In genomic region chr16:622920-623280, GRCh38 we compare ENCODE assay signal across 25 cellular contexts. TPM values are rescaled to one million over a fixed set of nuclear protein-coding genes. Genes with fewer than 3 reads are reported as not detected.
DNase-seq lines count a peak whose midpoint lies in the region; ATAC-seq and TF ChIP-seq lines count a peak whose summit lies in the region.
"Had no signal": no experiment of that assay in that cellular context is flagged by ENCODE, and none has a peak within 500 bp of the region (broad histone marks: within the 10 kb centered on the region; RNA-seq: fewer than 3 reads in every experiment).

No MANE protein-coding gene starts in this region.

- H3K4me3 ChIP-seq in CD8-positive, alpha-beta memory T cell (ENCODE audit: low read length), result no peak overlapping the region
- H3K4me3 ChIP-seq in PC-3 (ENCODE audit: low read length) (no peak overlapping the region), smooth muscle cell (no peak overlapping the region), PC-9 (no peak overlapping the region), thyroid gland (replicated peaks in 1 of 3) (no peak overlapping the region)
- H3K4me3 ChIP-seq: heart right ventricle, right lobe of liver had no signal

- no peak for TF ChIP-seq POLR2A in thyroid gland (IDR thresholded peaks at IDR 0.05)

- peak overlapping the region; percentile 54 for H3K27ac ChIP-seq in CD8-positive, alpha-beta memory T cell (ENCODE audit: low read depth, low read length)
- H3K27ac ChIP-seq in PC-3 (ENCODE audit: low read length), result no peak overlapping the region
- peak overlapping the region; percentile 94 for H3K27ac ChIP-seq in smooth muscle cell (ENCODE audit: low read depth)
- no peak overlapping the region for H3K27ac ChIP-seq in PC-9
- H3K27ac ChIP-seq in thyroid gland, result no peak overlapping the region
- H3K27ac ChIP-seq: heart right ventricle, right lobe of liver had no signal

- intact Hi-C loops in PC-3 (cut with micrococcal nuclease), result no loop called here
- intact Hi-C loops in PC-9 (cut with micrococcal nuclease; ENCODE audit: unreplicated experiment), result no loop called here
- intact Hi-C loops in thyroid gland (cut with DNase I), result no loop called here

- no peak overlapping the region for H3K9ac ChIP-seq in PC-3 (ENCODE audit: low read length)
- peak overlapping the region; percentile 79 for H3K9ac ChIP-seq in smooth muscle cell (ENCODE audit: low read depth)

- no peaks in the 10 kb centered on the region for H3F3A ChIP-seq in PC-3 (ENCODE audit: low read length, unreplicated experiment)
- no peaks in the 10 kb centered on the region for H3F3A ChIP-seq in smooth muscle cell (ENCODE audit: low read depth)
- H3F3A ChIP-seq in PC-9 (ENCODE audit: insufficient read depth, low read depth), result peaks cover 36% of the 10 kb centered on the region

- WGBS in smooth muscle cell (ENCODE audit: low lambda C conversion rate), result 89% methylated on average over 13 of the region's 17 CpGs
- WGBS in thyroid gland, 2 donors, result 93 to 95% methylated on average over 17 of the region's 17 CpGs

- no peak for ATAC-seq in PC-3
- ATAC-seq: CD8-positive, alpha-beta T cell; right lobe of liver; stimulated activated memory B cell treated with anti-CD40 and anti-IgM and Interleukin-4, amounts not matched to agents 10 μg/mL and 1 μg/mL and 100 μg/mL, for 72 hours; T-cell had no signal

- peaks cover 0 to 29% (median 0%) of the 10 kb centered on the region in 3 donors for H3K36me3 Mint-ChIP-seq in CD8-positive, alpha-beta memory T cell
- H3K36me3 Mint-ChIP-seq in endothelial cell (ENCODE audit: low read depth, unreplicated experiment), result peaks cover 5% of the 10 kb centered on the region
- no peaks in the 10 kb centered on the region for H3K36me3 Mint-ChIP-seq in activated naive CD8-positive, alpha-beta T cell treated with anti-CD3 and anti-CD28 coated beads for 36 hours
- H3K36me3 Mint-ChIP-seq: T-cell had no signal

- H3K27me3 ChIP-seq in CD8-positive, alpha-beta memory T cell (ENCODE audit: insufficient read depth, low read length, poor library complexity, severe bottlenecking), result no peaks in the 10 kb centered on the region
- H3K27me3 ChIP-seq in PC-3 (ENCODE audit: low read length) (no peaks in the 10 kb centered on the region), smooth muscle cell (ENCODE audit: low read depth) (no peaks in the 10 kb centered on the region), PC-9 (ENCODE audit: insufficient read depth, low read depth) (no peaks in the 10 kb centered on the region), thyroid gland (no peaks in the 10 kb centered on the region)
- H3K27me3 ChIP-seq: heart right ventricle, right lobe of liver had no signal

- H3K27me3 Mint-ChIP-seq in CD8-positive, alpha-beta memory T cell, result no peaks in the 10 kb centered on the region
- H3K27me3 Mint-ChIP-seq in endothelial cell (ENCODE audit: unreplicated experiment), result peaks cover 7% of the 10 kb centered on the region
- no peaks in the 10 kb centered on the region for H3K27me3 Mint-ChIP-seq in activated naive CD8-positive, alpha-beta T cell treated with anti-CD3 and anti-CD28 coated beads for 36 hours
- H3K27me3 Mint-ChIP-seq: B cell; memory B cell; stimulated activated memory B cell treated with anti-CD40 and anti-IgM and Interleukin-4, amounts not matched to agents 10 μg/mL and 1 μg/mL and 100 μg/mL, for 72 hours; T-cell had no signal

- H3K9me3 Mint-ChIP-seq in CD8-positive, alpha-beta memory T cell, result no peaks in the 10 kb centered on the region
- H3K9me3 Mint-ChIP-seq in endothelial cell (ENCODE audit: unreplicated experiment), result no peaks in the 10 kb centered on the region
- no peaks in the 10 kb centered on the region for H3K9me3 Mint-ChIP-seq in activated naive CD8-positive, alpha-beta T cell treated with anti-CD3 and anti-CD28 coated beads for 36 hours
- H3K9me3 Mint-ChIP-seq: activated naive CD4-positive, alpha-beta T cell treated with anti-CD3 and anti-CD28 coated beads for 36 hours; CD8-positive, alpha-beta T cell; memory B cell; stimulated activated memory B cell treated with anti-CD40 and anti-IgM and Interleukin-4, amounts not matched to agents 10 μg/mL and 1 μg/mL and 100 μg/mL, for 72 hours; T-cell had no signal

- no peaks in the 10 kb centered on the region for H4K20me1 ChIP-seq in PC-3 (ENCODE audit: low read length)
- H4K20me1 ChIP-seq in smooth muscle cell (ENCODE audit: low read depth), result peaks cover 35% of the 10 kb centered on the region
- peaks cover 16% of the 10 kb centered on the region; the same call in 1 of the 2 replicates for H4K20me1 ChIP-seq in PC-9 (ENCODE audit: insufficient read depth)

- H3K9me3 ChIP-seq in CD8-positive, alpha-beta memory T cell (ENCODE audit: low read length), result no peaks in the 10 kb centered on the region
- H3K9me3 ChIP-seq in PC-3 (ENCODE audit: low read length) (no peaks in the 10 kb centered on the region), smooth muscle cell (replicated peaks; ENCODE audit: low read depth) (no peaks in the 10 kb centered on the region), PC-9 (ENCODE audit: insufficient read depth, low read depth) (no peaks in the 10 kb centered on the region), thyroid gland (no peaks in the 10 kb centered on the region)
- H3K9me3 ChIP-seq: heart right ventricle, right lobe of liver had no signal

- H3K4me3 Mint-ChIP-seq in CD8-positive, alpha-beta memory T cell, result no peak overlapping the region
- no peak overlapping the region for H3K4me3 Mint-ChIP-seq in endothelial cell (ENCODE audit: unreplicated experiment)
- H3K4me3 Mint-ChIP-seq in activated naive CD8-positive, alpha-beta T cell treated with anti-CD3 and anti-CD28 coated beads for 36 hours, result no peak overlapping the region
- H3K4me3 Mint-ChIP-seq: activated naive CD4-positive, alpha-beta T cell treated with anti-CD3 and anti-CD28 coated beads for 36 hours; B cell; CD8-positive, alpha-beta T cell; memory B cell; stimulated activated memory B cell treated with anti-CD40 and anti-IgM and Interleukin-4, amounts not matched to agents 10 μg/mL and 1 μg/mL and 100 μg/mL, for 72 hours; T-cell had no signal

- H3K9me2 ChIP-seq in PC-3 (replicated peaks; ENCODE audit: low read length) (no peaks in the 10 kb centered on the region), PC-9 (ENCODE audit: insufficient read depth) (no peaks in the 10 kb centered on the region)

- no peaks in the 10 kb centered on the region for H3K4me1 ChIP-seq in CD8-positive, alpha-beta memory T cell (ENCODE audit: insufficient read depth, low read length)
- H3K4me1 ChIP-seq in PC-3 (ENCODE audit: insufficient read depth, low read length) (peaks cover 31% of the 10 kb centered on the region), smooth muscle cell (ENCODE audit: low read depth) (peaks cover 6% of the 10 kb centered on the region), PC-9 (replicated peaks; ENCODE audit: insufficient read depth) (peaks cover 19% of the 10 kb centered on the region), thyroid gland (peaks cover 0 to 8% of the 10 kb centered on the region in 2 donors)
- H3K4me1 ChIP-seq: heart right ventricle had no signal

- TF ChIP-seq CTCF in PC-3 (conservative IDR thresholded peaks at IDR 0.05; ENCODE audit: low read depth, low read length), result no peak
- no peak for TF ChIP-seq CTCF in endothelial cell (IDR thresholded peaks at IDR 0.05; ENCODE audit: unreplicated experiment)
- no peak for TF ChIP-seq CTCF in smooth muscle cell (IDR thresholded peaks at IDR 0.05; ENCODE audit: borderline replicate concordance, insufficient read depth, poor library complexity, severe bottlenecking)
- TF ChIP-seq CTCF in GM10266 (IDR thresholded peaks at IDR 0.05; ENCODE audit: control insufficient read depth, insufficient read depth, low read depth, missing control alignments), result no peak
- TF ChIP-seq CTCF in PC-9 (conservative IDR thresholded peaks at IDR 0.05), result no peak
- TF ChIP-seq CTCF in thyroid gland (IDR thresholded peaks at IDR 0.05), result no peak

- no peak for DNase-seq in CD8-positive, alpha-beta memory T cell
- no peak for DNase-seq in PC-3
- no peak for DNase-seq in endothelial cell (ENCODE audit: low spot score)
- no peak for DNase-seq in smooth muscle cell (lab: John Stamatoyannopoulos, UW; ENCODE audit: unreplicated experiment)
- DNase-seq in GM10266 (ENCODE audit: extremely low spot score), result no peak
- DNase-seq in PC-9, result no peak
- DNase-seq in activated naive CD8-positive, alpha-beta T cell treated with anti-CD3 and anti-CD28 coated beads for 36 hours, result no peak
- DNase-seq in thyroid gland, result no peak
- DNase-seq: activated CD4-positive, alpha-beta T cell treated with anti-CD3 and anti-CD28 coated beads, Interleukin-2, amount 50 U/mL, for 4 hours; activated CD4-positive, CD25-positive, alpha-beta regulatory T cell; activated naive CD4-positive, alpha-beta T cell treated with anti-CD3 and anti-CD28 coated beads for 36 hours; amniotic stem cell; CD8-positive, alpha-beta T cell; DMS 273 treated with DMSO at 0.1 percent for 48 hours; effector CD8-positive, alpha-beta T cell; heart right ventricle; NCI-H187; NK-92 treated with Interleukin-12 subunit alpha and Interleukin-12 subunit beta, amount 100 ng/mL, for 24 hours; right lobe of liver; stimulated activated CD4-positive, alpha-beta T cell treated with anti-CD3 and anti-CD28 coated beads, Interleukin-4, amount 100 ng/mL, for 4 hours; T-cell had no signal

- no peaks in the 10 kb centered on the region for H3K4me1 Mint-ChIP-seq in CD8-positive, alpha-beta memory T cell
- H3K4me1 Mint-ChIP-seq in endothelial cell (ENCODE audit: unreplicated experiment), result no peaks in the 10 kb centered on the region
- no peaks in the 10 kb centered on the region for H3K4me1 Mint-ChIP-seq in activated naive CD8-positive, alpha-beta T cell treated with anti-CD3 and anti-CD28 coated beads for 36 hours
- H3K4me1 Mint-ChIP-seq: B cell; stimulated activated memory B cell treated with anti-CD40 and anti-IgM and Interleukin-4, amounts not matched to agents 10 μg/mL and 1 μg/mL and 100 μg/mL, for 72 hours; T-cell had no signal

- H3K27ac Mint-ChIP-seq in CD8-positive, alpha-beta memory T cell, result no peak overlapping the region
- peak overlapping the region; percentile 30 for H3K27ac Mint-ChIP-seq in endothelial cell (ENCODE audit: unreplicated experiment)
- no peak overlapping the region for H3K27ac Mint-ChIP-seq in activated naive CD8-positive, alpha-beta T cell treated with anti-CD3 and anti-CD28 coated beads for 36 hours
- H3K27ac Mint-ChIP-seq: activated naive CD4-positive, alpha-beta T cell treated with anti-CD3 and anti-CD28 coated beads for 36 hours; B cell; CD8-positive, alpha-beta T cell; memory B cell; stimulated activated memory B cell treated with anti-CD40 and anti-IgM and Interleukin-4, amounts not matched to agents 10 μg/mL and 1 μg/mL and 100 μg/mL, for 72 hours; T-cell had no signal

- no peaks in the 10 kb centered on the region for H3K36me3 ChIP-seq in CD8-positive, alpha-beta memory T cell (ENCODE audit: insufficient read depth, low read length)
- no peaks in the 10 kb centered on the region for H3K36me3 ChIP-seq in PC-3 (ENCODE audit: low read depth, low read length)
- H3K36me3 ChIP-seq in smooth muscle cell (ENCODE audit: low read depth), result no peaks in the 10 kb centered on the region
- no peaks in the 10 kb centered on the region for H3K36me3 ChIP-seq in PC-9 (ENCODE audit: low read depth)
- H3K36me3 ChIP-seq in thyroid gland, result peaks cover 5 to 7% of the 10 kb centered on the region in 2 donors

- POLR2A ChIA-PET in CD8-positive, alpha-beta memory T cell (lab: Charles Lee), result no interaction called here
- POLR2A ChIA-PET in PC-3 (lab: Charles Lee; ENCODE audit: unreplicated experiment), result no interaction called here
- POLR2A ChIA-PET in PC-9 (lab: Charles Lee; ENCODE audit: unreplicated experiment), result interaction anchor here (1.1 kb wide), 1 partner anchor 30 kb away, joined by 6 read pairs; no protein-coding TSS in a partner anchor

- BruUV-seq in PC-3 (replicated peaks; lab: Mats Ljungman, UMichigan) (no TSS peak), PC-9 (replicated peaks; lab: Mats Ljungman, UMichigan) (no TSS peak)

- CTCF ChIA-PET in CD8-positive, alpha-beta memory T cell (lab: Charles Lee), result no interaction called here
- CTCF ChIA-PET in PC-3 (lab: Charles Lee) (no interaction called here), PC-9 (lab: Charles Lee) (no interaction called here)

- H3K79me2 ChIP-seq in PC-3 (ENCODE audit: low read length) (0 out of 2 replicates have a peak, but pooled peaks cover 3% of the 10 kb centered on the region), smooth muscle cell (ENCODE audit: low read depth) (no peaks in the 10 kb centered on the region), PC-9 (ENCODE audit: low read depth) (no peaks in the 10 kb centered on the region)

- H3K4me2 ChIP-seq in PC-3 (ENCODE audit: low read length) (peak overlapping the region; percentile 72; the same call in 1 of the 2 replicates), smooth muscle cell (peak overlapping the region; percentile 65), PC-9 (no peak overlapping the region)

- H2AFZ ChIP-seq in PC-3 (ENCODE audit: low read length) (no peak overlapping the region), smooth muscle cell (ENCODE audit: low read depth) (no peak overlapping the region), PC-9 (no peak overlapping the region)

RNA-seq across cellular contexts. Expression of gene WFIKKN1, which starts 7.9 kb away (rescaled TPM):
- total RNA-seq in CD8-positive, alpha-beta memory T cell, result under 1 TPM; 0.11 to 0.22 TPM
- 0.09 TPM for polyA plus RNA-seq in CD8-positive, alpha-beta memory T cell
- total RNA-seq in PC-3 (2014; rRNA removed) (0.11 and 0.40 TPM in 2 replicates), endothelial cell (ENCODE audit: unreplicated experiment) (0.44 TPM), smooth muscle cell (1.5 TPM in 1 of 2 replicates, not detected in the other), PC-9 (2021) (6.9 and 9.2 TPM in 2 replicates), thyroid gland (1 to 10 TPM in 1 of 4 donors, under 1 TPM in 3; 0.13 to 1.8 (median 0.77) TPM)
- polyA plus RNA-seq in smooth muscle cell, result 0.77 and 0.83 TPM in 2 replicates
- under 1 TPM in 1 of 2 experiments, not detected in 1; 0.10 TPM for total RNA-seq in activated naive CD8-positive, alpha-beta T cell treated with anti-CD3 and anti-CD28 coated beads for 36 hours
- total RNA-seq: bronchial epithelial cell had no signal

RNA-seq across cellular contexts. Expression of gene METTL26, which starts 13.2 kb away (rescaled TPM):
- 100 to 1,000 TPM; 129 TPM for total RNA-seq in CD8-positive, alpha-beta memory T cell
- 97.4 TPM for polyA plus RNA-seq in CD8-positive, alpha-beta memory T cell
- total RNA-seq in PC-3 (2014; rRNA removed), result 179 and 207 TPM in 2 replicates
- 48.5 TPM for total RNA-seq in endothelial cell (ENCODE audit: unreplicated experiment)
- total RNA-seq in smooth muscle cell, result 134 and 158 TPM in 2 replicates
- 227 and 238 TPM in 2 replicates for polyA plus RNA-seq in smooth muscle cell
- total RNA-seq in PC-9 (2021), result 144 and 158 TPM in 2 replicates
- 100 to 1,000 TPM; 127 to 128 TPM for total RNA-seq in activated naive CD8-positive, alpha-beta T cell treated with anti-CD3 and anti-CD28 coated beads for 36 hours
- 100 to 1,000 TPM in 2 of 4 donors, 10 to 100 TPM in 2; 54.2 to 180 (median 115) TPM for total RNA-seq in thyroid gland

RNA-seq across cellular contexts. Expression of gene MCRIP2, which starts 18.7 kb away (rescaled TPM):
- 10 to 100 TPM; 59.3 to 64.8 TPM for total RNA-seq in CD8-positive, alpha-beta memory T cell
- polyA plus RNA-seq in CD8-positive, alpha-beta memory T cell, result 24.9 TPM
- 83.5 and 84.6 TPM in 2 replicates for total RNA-seq in PC-3 (2014; rRNA removed)
- 2.9 TPM for total RNA-seq in endothelial cell (ENCODE audit: unreplicated experiment)
- 7.7 and 11.9 TPM in 2 replicates for total RNA-seq in smooth muscle cell
- polyA plus RNA-seq in smooth muscle cell, result 34.7 and 45.8 TPM in 2 replicates
- total RNA-seq in PC-9 (2021), result 64.2 and 69.6 TPM in 2 replicates
- 10 to 100 TPM; 56.0 to 60.3 TPM for total RNA-seq in activated naive CD8-positive, alpha-beta T cell treated with anti-CD3 and anti-CD28 coated beads for 36 hours
- 100 to 1,000 TPM in 1 of 4 donors, 10 to 100 TPM in 3; 61.3 to 124 (median 69.1) TPM for total RNA-seq in thyroid gland

RNA-seq across cellular contexts. Expression of gene WDR90, which starts 26.3 kb away (rescaled TPM):
- total RNA-seq in CD8-positive, alpha-beta memory T cell, result 10 to 100 TPM; 69.6 to 78.4 TPM
- polyA plus RNA-seq in CD8-positive, alpha-beta memory T cell, result 1.4 TPM
- 44.4 and 72.4 TPM in 2 replicates for total RNA-seq in PC-3 (2014; rRNA removed)
- total RNA-seq in endothelial cell (ENCODE audit: unreplicated experiment), result 25.2 TPM
- total RNA-seq in smooth muscle cell, result 6.8 and 8.4 TPM in 2 replicates
- polyA plus RNA-seq in smooth muscle cell, result 10.4 and 24.6 TPM in 2 replicates
- 118 and 126 TPM in 2 replicates for total RNA-seq in PC-9 (2021)
- total RNA-seq in activated naive CD8-positive, alpha-beta T cell treated with anti-CD3 and anti-CD28 coated beads for 36 hours, result 10 to 100 TPM; 84.5 to 86.0 TPM
- total RNA-seq in thyroid gland, result 10 to 100 TPM; 23.6 to 56.0 (median 34.3) TPM

RNA-seq across cellular contexts. Expression of gene RAB40C, which starts 33.0 kb away (rescaled TPM):
- 10 to 100 TPM; 12.3 to 13.3 TPM for total RNA-seq in CD8-positive, alpha-beta memory T cell
- 22.8 TPM for polyA plus RNA-seq in CD8-positive, alpha-beta memory T cell
- total RNA-seq in PC-3 (2014; rRNA removed) (19.5 and 27.0 TPM in 2 replicates), endothelial cell (ENCODE audit: unreplicated experiment) (18.5 TPM), smooth muscle cell (14.7 and 21.2 TPM in 2 replicates), PC-9 (2021) (43.6 and 47.1 TPM in 2 replicates), thyroid gland (10 to 100 TPM; 17.7 to 24.4 (median 18.4) TPM)
- polyA plus RNA-seq in smooth muscle cell, result 27.0 and 28.3 TPM in 2 replicates
- total RNA-seq in activated naive CD8-positive, alpha-beta T cell treated with anti-CD3 and anti-CD28 coated beads for 36 hours, result 1 to 10 TPM; 7.2 to 7.6 TPM

Comparison
In these comparisons a context has a peak if more than half of its experiments do, and no peak if none do; other contexts are left out.
1. H3K27ac ChIP-seq: peak in CD8-positive, alpha-beta memory T cell (single experiment) and smooth muscle cell (single experiment); none in PC-3 (single experiment), PC-9 (single experiment) and thyroid gland (0 of 3).